ENCODE assay signal across 1 cellular context in the genomic region with DNA sequence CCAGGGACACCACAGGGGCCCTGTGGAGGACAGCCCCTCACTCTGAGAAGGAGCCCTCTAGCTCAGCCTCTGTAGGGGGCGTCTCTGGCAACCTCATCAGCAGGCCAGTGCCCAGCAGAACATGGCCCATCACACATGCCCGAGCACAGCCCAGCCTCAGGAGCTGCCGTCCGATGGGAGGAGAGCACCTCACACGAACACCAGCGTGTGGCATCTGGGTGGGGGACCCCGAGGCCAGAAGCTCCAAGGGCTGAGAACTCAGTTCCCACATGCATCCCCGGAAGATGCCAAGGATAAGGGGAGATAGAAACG.
TF ChIP-seq lines count a peak whose summit lies in the region.

No MANE protein-coding gene starts in this region.

TF ChIP-seq in K562, 482 proteins besides CTCF, POLR2A, EP300 and RAD21:
- TF ChIP-seq, protein P1, sequence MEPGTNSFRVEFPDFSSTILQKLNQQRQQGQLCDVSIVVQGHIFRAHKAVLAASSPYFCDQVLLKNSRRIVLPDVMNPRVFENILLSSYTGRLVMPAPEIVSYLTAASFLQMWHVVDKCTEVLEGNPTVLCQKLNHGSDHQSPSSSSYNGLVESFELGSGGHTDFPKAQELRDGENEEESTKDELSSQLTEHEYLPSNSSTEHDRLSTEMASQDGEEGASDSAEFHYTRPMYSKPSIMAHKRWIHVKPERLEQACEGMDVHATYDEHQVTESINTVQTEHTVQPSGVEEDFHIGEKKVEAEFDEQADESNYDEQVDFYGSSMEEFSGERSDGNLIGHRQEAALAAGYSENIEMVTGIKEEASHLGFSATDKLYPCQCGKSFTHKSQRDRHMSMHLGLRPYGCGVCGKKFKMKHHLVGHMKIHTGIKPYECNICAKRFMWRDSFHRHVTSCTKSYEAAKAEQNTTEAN (CRISPR knock-in tag; IDR thresholded peaks at IDR 0.05): no peak
- TF ChIP-seq POLR2G (IDR thresholded peaks at IDR 0.05; ENCODE audit: low read depth, low read length): peak; percentile 38; the same call in 1 of the 2 replicates
